19 cellular contexts compared by ENCODE assay signal in genomic region chr3:139491966-139492365, GRCh38. TPM values are rescaled to one million over a fixed set of nuclear protein-coding genes. Genes with fewer than 3 reads are reported as not detected.
DNase-seq lines count a peak whose midpoint lies in the region; ATAC-seq lines count a peak whose summit lies in the region.
"Had no signal": no experiment of that assay in that cellular context is flagged by ENCODE, and none has a peak within 500 bp of the region (broad histone marks: within the 10 kb centered on the region; RNA-seq: fewer than 3 reads in every experiment).

No MANE protein-coding gene starts in this region.

- DNase-seq in NCI-H1694 treated with DMSO at 0.1 percent for 48 hours (lab: John Stamatoyannopoulos, UW), result peak; percentile 33
- DNase-seq in NCI-H1694 (lab: John Stamatoyannopoulos, UW), result no peak
- peak; percentile 70 for DNase-seq in NCI-H2029 treated with DMSO at 0.1 percent for 48 hours (lab: John Stamatoyannopoulos, UW)
- DNase-seq in SK-MEL-5 (ENCODE audit: low read depth, low spot score), result peak; percentile 43
- peak; percentile 18 for DNase-seq in left kidney (ENCODE audit: low read depth, low spot score)
- no peak for DNase-seq in NK-92 treated with Interleukin-12 subunit alpha and Interleukin-12 subunit beta, amount 100 ng/mL, for 24 hours (lab: John Stamatoyannopoulos, UW)
- DNase-seq: activated CD4-positive, alpha-beta T cell treated with anti-CD3 and anti-CD28 coated beads, Interleukin-2, amount 50 U/mL, for 48 hours; activated T-cell treated with anti-CD3 and anti-CD28 coated beads, Interleukin-2, amount 50 U/mL, for 4 hours; CD4-positive, CD25-positive, alpha-beta regulatory T cell; effector CD4-positive, alpha-beta T cell; hypothalamus; SW 1271 had no signal

- ATAC-seq in GM19455 (IDR thresholded peaks at IDR 0.05; ENCODE audit: unreplicated experiment) (no peak), HG02938 (IDR thresholded peaks at IDR 0.05; ENCODE audit: unreplicated experiment) (no peak)
- ATAC-seq: activated T-cell treated with anti-CD3 and anti-CD28 coated beads, Interleukin-2, amount 50 U/mL, for 4 hours; Panc1 had no signal

- in situ Hi-C loops in SK-MEL-5 (cut with HindIII; ENCODE audit: low pct_unique_long_range_greater_than_20kb, low sequenced_read_pairs), result no loop called here

RNA-seq across cellular contexts. Expression of gene RBP2, which starts 15.7 kb away (rescaled TPM):
- not detected in 2 replicates for total RNA-seq in SK-MEL-5 (2014; rRNA removed; shearing (Covaris generic))
- not detected in 2 replicates for polyA plus RNA-seq in SK-MEL-5 (2015; cell fraction: cytosol; rRNA removed)
- polyA plus RNA-seq in SK-MEL-5 (2015; cell fraction: nucleus; rRNA removed), result not detected in 2 replicates
- total RNA-seq: activated T-cell treated with anti-CD3 and anti-CD28 coated beads, Interleukin-2, amount 50 U/mL, for 4 hours; bronchial epithelial cell; CD4-positive, CD25-positive, alpha-beta regulatory T cell; M059J; subcutaneous adipose tissue had no signal
- polyA plus RNA-seq: CD4-positive, CD25-positive, alpha-beta regulatory T cell; liver had no signal

RNA-seq across cellular contexts. Expression of gene RBP1, which starts 47.6 kb away (rescaled TPM):
- total RNA-seq in SK-MEL-5 (2014; rRNA removed; shearing (Covaris generic)), result not detected in 2 replicates
- polyA plus RNA-seq in SK-MEL-5 (2015; cell fraction: cytosol; rRNA removed), result not detected in 2 replicates
- not detected in 2 replicates for polyA plus RNA-seq in SK-MEL-5 (2015; cell fraction: nucleus; rRNA removed)
- total RNA-seq: CD4-positive, CD25-positive, alpha-beta regulatory T cell had no signal
- polyA plus RNA-seq: CD4-positive, CD25-positive, alpha-beta regulatory T cell had no signal

Comparison
In these comparisons a context has a peak if more than half of its experiments do, and no peak if none do; other contexts are left out.
1. DNase-seq: peak in NCI-H1694 treated with DMSO at 0.1 percent for 48 hours (single experiment), NCI-H2029 treated with DMSO at 0.1 percent for 48 hours (single experiment), SK-MEL-5 (single experiment) and left kidney (single experiment); none in NCI-H1694 (single experiment) and NK-92 treated with Interleukin-12 subunit alpha and Interleukin-12 subunit beta, amount 100 ng/mL, for 24 hours (single experiment).